10 cellular contexts compared by ENCODE assay signal in genomic region chr2:36147670-36148390, GRCh38.
DNase-seq lines count a peak whose midpoint lies in the region; ATAC-seq, FAIRE-seq and TF ChIP-seq lines count a peak whose summit lies in the region.
"Had no signal": no experiment of that assay in that cellular context is flagged by ENCODE, and none has a peak within 500 bp of the region (broad histone marks: within the 10 kb centered on the region; RNA-seq: fewer than 3 reads in every experiment).

No MANE protein-coding gene starts in this region.

- no peaks in the 10 kb centered on the region for H3K36me3 ChIP-seq in ACC112 (ENCODE audit: insufficient read depth, low read length)
- no peaks in the 10 kb centered on the region for H3K36me3 ChIP-seq in brain microvascular endothelial cell (replicated peaks)

- in situ Hi-C loops in brain microvascular endothelial cell (cut with HindIII; ENCODE audit: low pct_ligation_motif_present, low sequenced_read_pairs) = no loop called here

- no peak for FAIRE-seq in GM12892 (lab: Jason Lieb, UNC)

- H3K4me1 ChIP-seq in ACC112 (ENCODE audit: control insufficient read depth, insufficient read depth, low read length, unreplicated experiment) = no peaks in the 10 kb centered on the region

- H3K27me3 ChIP-seq in ACC112 (ENCODE audit: insufficient read depth, low read length) = peaks cover 43% of the 10 kb centered on the region
- H3K27me3 ChIP-seq in brain microvascular endothelial cell (replicated peaks) = no peaks in the 10 kb centered on the region

- TF ChIP-seq POLR2A in GM12892 (IDR thresholded peaks at IDR 0.05; ENCODE audit: low read depth, low read length) = no peak

- peak overlapping the region; percentile 22 for H2AFZ ChIP-seq in ACC112 (ENCODE audit: low read length, unreplicated experiment)

- H3K79me2 ChIP-seq in ACC112 (ENCODE audit: control insufficient read depth, insufficient read depth, low read length, unreplicated experiment) = no peaks in the 10 kb centered on the region

- H3K27ac ChIP-seq in ACC112 (ENCODE audit: low read depth, low read length) (no peak overlapping the region), brain microvascular endothelial cell (no peak overlapping the region)

- no peak for DNase-seq in HCEC 1CT
- DNase-seq in brain microvascular endothelial cell = no peak
- no peak for DNase-seq in GM12892 (ENCODE audit: insufficient read length)
- no peak for DNase-seq in DMS 273 (lab: John Stamatoyannopoulos, UW; ENCODE audit: unreplicated experiment)
- DNase-seq: dermis blood vessel endothelial cell, hypothalamus had no signal

- TF ChIP-seq CTCF in brain microvascular endothelial cell (IDR thresholded peaks at IDR 0.05; ENCODE audit: low read depth, low read length, missing control alignments) = no peak

- H3K4me3 ChIP-seq in ACC112 (ENCODE audit: low read depth, low read length) (peak overlapping the region; percentile 52), brain microvascular endothelial cell (ENCODE audit: low read depth, low read length) (no peak overlapping the region)

- ATAC-seq in GM19025 (IDR thresholded peaks at IDR 0.05; ENCODE audit: low read depth, unreplicated experiment) = peak; percentile 95
- peak; percentile 92 for ATAC-seq in HG02642 (IDR thresholded peaks at IDR 0.05; ENCODE audit: poor library complexity, unreplicated experiment)
- ATAC-seq in HG03469 (IDR thresholded peaks at IDR 0.05; ENCODE audit: unreplicated experiment) = peak; percentile 95
